Comparison of ENCODE assay signal across 25 cellular contexts in genomic region chr10:78850611-78851010, GRCh38.
"Had no signal": no experiment of that assay in that cellular context is flagged by ENCODE, and none has a peak within 500 bp of the region (broad histone marks: within the 10 kb centered on the region; RNA-seq: fewer than 3 reads in every experiment).

No MANE protein-coding gene starts in this region.

- H3K9me3 ChIP-seq: ascending aorta, body of pancreas had no signal

- H3K27me3 ChIP-seq: ascending aorta, body of pancreas had no signal

- DNase-seq: activated CD4-positive, alpha-beta memory T cell treated with anti-CD3 and anti-CD28 coated beads for 36 hours; activated CD4-positive, alpha-beta T cell treated with anti-CD3 and anti-CD28 coated beads, Interleukin-2, amount 10 ng/mL, durations not matched to agents 7 days and 5 days; activated CD4-positive, CD25-positive, alpha-beta regulatory T cell; activated CD8-positive, alpha-beta memory T cell treated with anti-CD3 and anti-CD28 coated beads for 24 hours; activated effector memory CD4-positive, alpha-beta T cell treated with anti-CD3 and anti-CD28 coated beads, Interleukin-2, amount 50 U/mL, for 16 hours; activated naive CD4-positive, alpha-beta T cell treated with Interleukin-2 at 50 U/mL for 16 hours; activated naive CD8-positive, alpha-beta T cell treated with anti-CD3 and anti-CD28 coated beads, Interleukin-2, amount 50 U/mL, for 24 hours; activated T-cell treated with anti-CD3 and anti-CD28 coated beads, Interleukin-2, amount 50 U/mL, for 4 hours; amniotic stem cell; body of pancreas; cerebellar nuclear complex; NCI-H1048; NCI-H146; NCI-H2029; NCI-H2107; NCI-H2171 treated with DMSO at 0.1 percent for 48 hours; NCI-H226; NCI-H510A; NCI-H526 treated with DMSO at 0.1 percent for 48 hours; NCI-H82; SIG-M5; T-helper 17 cell; T-helper 9 cell had no signal

- H3K27ac ChIP-seq: ascending aorta, body of pancreas had no signal

- H3K36me3 Mint-ChIP-seq: activated CD4-positive, alpha-beta memory T cell treated with anti-CD3 and anti-CD28 coated beads for 36 hours; activated naive CD4-positive, alpha-beta T cell treated with anti-CD3 and anti-CD28 coated beads, Interleukin-2, amount 50 U/mL, for 72 hours had no signal

- H3K36me3 ChIP-seq: ascending aorta had no signal

- H3K9me3 Mint-ChIP-seq: activated CD4-positive, alpha-beta memory T cell treated with anti-CD3 and anti-CD28 coated beads for 36 hours; activated CD4-positive, alpha-beta T cell treated with anti-CD3 and anti-CD28 coated beads, Interleukin-2, amount 10 ng/mL, durations not matched to agents 7 days and 5 days; activated naive CD4-positive, alpha-beta T cell treated with anti-CD3 and anti-CD28 coated beads, Interleukin-2, amount 50 U/mL, for 72 hours; activated naive CD8-positive, alpha-beta T cell treated with anti-CD3 and anti-CD28 coated beads, Interleukin-2, amount 50 U/mL, for 24 hours; activated T-cell treated with anti-CD3 and anti-CD28 coated beads, Interleukin-2, amount 50 U/mL, for 4 hours had no signal

- H3K4me3 ChIP-seq: ascending aorta, body of pancreas had no signal

- H3K27ac Mint-ChIP-seq: activated CD4-positive, alpha-beta memory T cell treated with anti-CD3 and anti-CD28 coated beads for 36 hours; activated CD4-positive, alpha-beta T cell treated with anti-CD3 and anti-CD28 coated beads, Interleukin-2, amount 10 ng/mL, durations not matched to agents 7 days and 5 days; activated naive CD4-positive, alpha-beta T cell treated with anti-CD3 and anti-CD28 coated beads, Interleukin-2, amount 50 U/mL, for 72 hours; activated naive CD8-positive, alpha-beta T cell treated with anti-CD3 and anti-CD28 coated beads, Interleukin-2, amount 50 U/mL, for 24 hours; T-helper 17 cell had no signal

- H3K4me1 Mint-ChIP-seq: activated CD4-positive, alpha-beta T cell treated with anti-CD3 and anti-CD28 coated beads, Interleukin-2, amount 10 ng/mL, durations not matched to agents 7 days and 5 days; activated naive CD8-positive, alpha-beta T cell treated with anti-CD3 and anti-CD28 coated beads, Interleukin-2, amount 50 U/mL, for 24 hours had no signal

- H3K27me3 Mint-ChIP-seq: activated CD4-positive, alpha-beta memory T cell treated with anti-CD3 and anti-CD28 coated beads for 36 hours; activated CD4-positive, alpha-beta T cell treated with anti-CD3 and anti-CD28 coated beads, Interleukin-2, amount 10 ng/mL, durations not matched to agents 7 days and 5 days; activated naive CD8-positive, alpha-beta T cell treated with anti-CD3 and anti-CD28 coated beads, Interleukin-2, amount 50 U/mL, for 24 hours had no signal

- H3K4me1 ChIP-seq: ascending aorta, body of pancreas had no signal

- H3K4me3 Mint-ChIP-seq: activated CD4-positive, alpha-beta memory T cell treated with anti-CD3 and anti-CD28 coated beads for 36 hours; activated CD4-positive, alpha-beta T cell treated with anti-CD3 and anti-CD28 coated beads, Interleukin-2, amount 10 ng/mL, durations not matched to agents 7 days and 5 days; activated naive CD8-positive, alpha-beta T cell treated with anti-CD3 and anti-CD28 coated beads, Interleukin-2, amount 50 U/mL, for 24 hours; activated T-cell treated with anti-CD3 and anti-CD28 coated beads, Interleukin-2, amount 50 U/mL, for 4 hours; T-helper 17 cell had no signal
